ENCODE assay signal across 8 cellular contexts in genomic region chr2:170928824-170929685, GRCh38. TPM values are rescaled to one million over a fixed set of nuclear protein-coding genes. Genes with fewer than 3 reads are reported as not detected.
A peak's percentile ranks its signal among the peaks of the same experiment; 100 is the strongest.
DNase-seq lines count a peak whose midpoint lies in the region; ATAC-seq lines count a peak whose summit lies in the region.

GORASP2 (plus strand) TSS chr2:170929253; CDS start chr2:170929341, 88 bp downstream.

- no peak within 1 kb of the TSS for H2AK5ac ChIP-seq in mesendoderm (ENCODE audit: low read length)

- peak within 1 kb of the TSS; percentile 74 for H3K23ac ChIP-seq in mesendoderm (ENCODE audit: low read length)

- H3K4ac ChIP-seq in mesendoderm (ENCODE audit: low read depth, low read length): peak within 1 kb of the TSS; percentile 40

- ATAC-seq in GM21390 (IDR thresholded peaks at IDR 0.05; ENCODE audit: unreplicated experiment): peak; percentile 91
- ATAC-seq in activated CD8-positive, alpha-beta memory T cell treated with anti-CD3 and anti-CD28 coated beads, Interleukin-2, amount 10 ng/mL, durations not matched to agents 7 days and 5 days: peak; percentile 93

- peaks cover 2% of the 10 kb centered on the region for H3K79me1 ChIP-seq in mesendoderm (ENCODE audit: low read length)

- peaks cover 17% of the 10 kb centered on the region for H3K4me1 ChIP-seq in HUES48 (ENCODE audit: control insufficient read depth, insufficient read depth, low read length)
- no peaks in the 10 kb centered on the region for H3K4me1 ChIP-seq in NT2/D1 (ENCODE audit: insufficient read depth, insufficient read length)
- H3K4me1 ChIP-seq in endocrine pancreas (ENCODE audit: control insufficient read depth, insufficient read depth, low read length): peaks cover 28% of the 10 kb centered on the region
- H3K4me1 ChIP-seq in mesendoderm (ENCODE audit: control insufficient read depth, low read depth, low read length): peaks cover 3% of the 10 kb centered on the region

- peak within 1 kb of the TSS; percentile 20 for H2BK5ac ChIP-seq in mesendoderm (ENCODE audit: low read length)

- H3K4me1 Mint-ChIP-seq in activated CD8-positive, alpha-beta memory T cell treated with anti-CD3 and anti-CD28 coated beads, Interleukin-2, amount 10 ng/mL, durations not matched to agents 7 days and 5 days: peaks cover 40% of the 10 kb centered on the region

- H3K27ac ChIP-seq in HUES48 (ENCODE audit: low read depth, low read length) (peak within 1 kb of the TSS; percentile 94), mesendoderm (ENCODE audit: low read depth, low read length) (peak within 1 kb of the TSS; percentile 76)

- peak within 1 kb of the TSS; percentile 95 for H3K4me2 ChIP-seq in mesendoderm (ENCODE audit: low read length)

- CTCF ChIA-PET in activated CD8-positive, alpha-beta memory T cell treated with anti-CD3 and anti-CD28 coated beads, Interleukin-2, amount 10 ng/mL, durations not matched to agents 7 days and 5 days (lab: Charles Lee): interaction anchor here (0.8 to 4.3 kb wide), 34 partner anchors 9 to 638 kb away, joined by 3 to 23 read pairs (median 4); partner anchors contain the start of genes DCAF17, METTL8 and TLK1

- H4K8ac ChIP-seq in mesendoderm (ENCODE audit: low read depth, low read length): peak within 1 kb of the TSS; percentile 94

- peak within 1 kb of the TSS; percentile 87 for H3K56ac ChIP-seq in mesendoderm (ENCODE audit: low read length)

- H3K9me3 ChIP-seq in HUES48 (ENCODE audit: control insufficient read depth, insufficient read depth, low read length): peaks cover 13% of the 10 kb centered on the region
- H3K9me3 ChIP-seq in NT2/D1 (ENCODE audit: insufficient read depth, low read length): peaks cover 25% of the 10 kb centered on the region
- no peaks in the 10 kb centered on the region for H3K9me3 ChIP-seq in endocrine pancreas (ENCODE audit: control insufficient read depth, low read length)

- DNase-seq in D341Med (ENCODE audit: low spot score): peak; percentile 96
- DNase-seq in NT2/D1 (ENCODE audit: low read depth, low spot score): peak; percentile 99
- DNase-seq in activated CD8-positive, alpha-beta memory T cell treated with anti-CD3 and anti-CD28 coated beads, Interleukin-2, amount 10 ng/mL, durations not matched to agents 7 days and 5 days: peak; percentile 99
- DNase-seq in mesendoderm: peak; percentile 100
- DNase-seq in stimulated activated CD8-positive, alpha-beta memory T cell treated with anti-CD3 and anti-CD28 coated beads, Interleukin-15, amount 100 ng/mL, for 1 hour (ENCODE audit: low read depth): peak; percentile 92

- H3K9me3 Mint-ChIP-seq in activated CD8-positive, alpha-beta memory T cell treated with anti-CD3 and anti-CD28 coated beads, Interleukin-2, amount 10 ng/mL, durations not matched to agents 7 days and 5 days (ENCODE audit: low read depth): no peaks in the 10 kb centered on the region

- peak within 1 kb of the TSS; percentile 83 for H3K18ac ChIP-seq in mesendoderm (ENCODE audit: low read length)

- no CpG with 5 or more reads among the region's 95 CpGs for WGBS in mesendoderm (ENCODE audit: extremely low coverage, insufficient coverage, low lambda C conversion rate)

- peak within 1 kb of the TSS; percentile 91 for H3K4me3 ChIP-seq in HUES48 (ENCODE audit: low read depth, low read length)
- peak within 1 kb of the TSS; percentile 87 for H3K4me3 ChIP-seq in NT2/D1 (ENCODE audit: insufficient read length, low read depth)
- peak within 1 kb of the TSS; percentile 99 for H3K4me3 ChIP-seq in endocrine pancreas (ENCODE audit: control insufficient read depth, insufficient read depth, low read length)
- H3K4me3 ChIP-seq in mesendoderm (ENCODE audit: low read length): peak within 1 kb of the TSS; percentile 97

- H3K9ac ChIP-seq in HUES48 (ENCODE audit: low read depth, low read length) (peak within 1 kb of the TSS; percentile 90), NT2/D1 (ENCODE audit: insufficient read length, low read depth) (peak within 1 kb of the TSS; percentile 97), endocrine pancreas (ENCODE audit: control insufficient read depth, insufficient read depth, low read length) (peak within 1 kb of the TSS; percentile 98), mesendoderm (ENCODE audit: low read length) (peak within 1 kb of the TSS; percentile 93)

- no peaks in the 10 kb centered on the region for H3K27me3 ChIP-seq in HUES48 (ENCODE audit: control insufficient read depth, insufficient read depth, low read length)
- H3K27me3 ChIP-seq in NT2/D1 (ENCODE audit: insufficient read depth, insufficient read length): no peaks in the 10 kb centered on the region
- H3K27me3 ChIP-seq in endocrine pancreas (ENCODE audit: control insufficient read depth, insufficient read depth, low read length): no peaks in the 10 kb centered on the region
- no peaks in the 10 kb centered on the region for H3K27me3 ChIP-seq in mesendoderm (ENCODE audit: insufficient read depth, low read length, poor library complexity)

- H3K79me2 ChIP-seq in mesendoderm (ENCODE audit: control insufficient read depth, insufficient read depth, low read length): peaks cover 42% of the 10 kb centered on the region

- H3K4me3 Mint-ChIP-seq in activated CD8-positive, alpha-beta memory T cell treated with anti-CD3 and anti-CD28 coated beads, Interleukin-2, amount 10 ng/mL, durations not matched to agents 7 days and 5 days: peak within 1 kb of the TSS; percentile 95

- no peaks in the 10 kb centered on the region for H3K27me3 Mint-ChIP-seq in activated CD8-positive, alpha-beta memory T cell treated with anti-CD3 and anti-CD28 coated beads, Interleukin-2, amount 10 ng/mL, durations not matched to agents 7 days and 5 days

- peak within 1 kb of the TSS; percentile 46 for H2BK120ac ChIP-seq in mesendoderm (ENCODE audit: low read depth, low read length)

- H3K36me3 ChIP-seq in HUES48 (ENCODE audit: control insufficient read depth, insufficient read depth, low read length): 0 out of 2 replicates have a peak, but pooled peaks cover 5% of the 10 kb centered on the region
- H3K36me3 ChIP-seq in NT2/D1 (ENCODE audit: insufficient read depth, insufficient read length, low read length): peaks cover 25% of the 10 kb centered on the region
- H3K36me3 ChIP-seq in endocrine pancreas (ENCODE audit: control insufficient read depth, insufficient read depth, low read length): no peaks in the 10 kb centered on the region
- H3K36me3 ChIP-seq in mesendoderm (ENCODE audit: control insufficient read depth, insufficient read depth, low read length): no peaks in the 10 kb centered on the region

- no peak within 1 kb of the TSS for H2BK15ac ChIP-seq in mesendoderm (replicated peaks; ENCODE audit: low read depth)

- no peak within 1 kb of the TSS for H4K5ac ChIP-seq in mesendoderm (ENCODE audit: low read length)

- peak within 1 kb of the TSS; percentile 97 for H3K27ac Mint-ChIP-seq in activated CD8-positive, alpha-beta memory T cell treated with anti-CD3 and anti-CD28 coated beads, Interleukin-2, amount 10 ng/mL, durations not matched to agents 7 days and 5 days

- peaks cover 24% of the 10 kb centered on the region for H3K36me3 Mint-ChIP-seq in activated CD8-positive, alpha-beta memory T cell treated with anti-CD3 and anti-CD28 coated beads, Interleukin-2, amount 10 ng/mL, durations not matched to agents 7 days and 5 days

RNA-seq across cellular contexts. Expression of gene GORASP2, which starts in this region (rescaled TPM):
- 10 to 100 TPM; 45.3 to 64.4 TPM for total RNA-seq in activated CD8-positive, alpha-beta memory T cell treated with anti-CD3 and anti-CD28 coated beads, Interleukin-2, amount 10 ng/mL, durations not matched to agents 7 days and 5 days
- 117 TPM for polyA plus RNA-seq in mesendoderm (2013, experiment 1 of 2)
- polyA plus RNA-seq in mesendoderm (2013, experiment 2 of 2): 121 TPM

Comparison
In these comparisons a context has a peak if more than half of its experiments do, and no peak if none do; other contexts are left out.
1. Peak in every context shown above with its lines: DNase-seq, ATAC-seq, H3K4me3 ChIP-seq and H3K27ac ChIP-seq.